ENCODE assay signal across 20 cellular contexts in the genomic region with DNA sequence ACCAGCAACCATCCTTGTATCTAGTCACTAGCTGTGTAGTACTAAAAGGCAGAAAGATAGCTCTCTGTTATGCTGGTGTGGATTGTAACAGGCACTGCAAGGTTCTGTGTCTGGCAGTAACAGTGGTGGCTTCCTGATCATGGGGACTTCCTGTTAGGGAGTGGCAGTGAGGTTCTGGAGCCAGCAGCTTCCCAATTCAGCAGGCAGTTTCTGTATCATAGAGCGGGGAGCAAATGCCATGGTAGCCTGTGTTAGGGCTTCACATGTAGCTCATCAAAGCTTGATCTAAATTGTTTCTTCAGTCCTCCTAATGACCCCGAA.
DNase-seq lines count a peak whose midpoint lies in the region; ATAC-seq and TF ChIP-seq lines count a peak whose summit lies in the region.
"Had no signal": no experiment of that assay in that cellular context is flagged by ENCODE, and none has a peak within 500 bp of the region (broad histone marks: within the 10 kb centered on the region; RNA-seq: fewer than 3 reads in every experiment).

No MANE protein-coding gene starts in this region.

- H3K27me3 ChIP-seq in parathyroid adenoma (ENCODE audit: control insufficient read depth, insufficient read depth, low read length), result no peaks in the 10 kb centered on the region
- H3K27me3 ChIP-seq: neural progenitor cell, SJCRH30, suprapubic skin had no signal

- H3K4me1 ChIP-seq in parathyroid adenoma, result peaks cover 9% of the 10 kb centered on the region
- H3K4me1 ChIP-seq: neural progenitor cell, prostate gland, SJCRH30, suprapubic skin had no signal

- H3K4me1 Mint-ChIP-seq in activated naive CD4-positive, alpha-beta T cell treated with anti-CD3 and anti-CD28 coated beads for 36 hours (ENCODE audit: low read depth), result peaks cover 10% of the 10 kb centered on the region
- H3K4me1 Mint-ChIP-seq in T-cell, result peaks cover 12 to 16% (median 12%) of the 10 kb centered on the region in 3 donors
- H3K4me1 Mint-ChIP-seq: central memory CD8-positive, alpha-beta T cell; neural progenitor cell had no signal

- H3K4me3 ChIP-seq in parathyroid adenoma (ENCODE audit: low read depth, low read length), result no peak overlapping the region
- H3K4me3 ChIP-seq: neural progenitor cell, PC-9, prostate gland, SJCRH30, suprapubic skin had no signal

- H3K9me3 ChIP-seq in parathyroid adenoma (ENCODE audit: control insufficient read depth, low read length), result no peaks in the 10 kb centered on the region
- H3K9me3 ChIP-seq: prostate gland, SJCRH30, suprapubic skin had no signal

- no peak overlapping the region for H3K4me2 ChIP-seq in parathyroid adenoma (ENCODE audit: low read length)
- H3K4me2 ChIP-seq: neural progenitor cell, PC-9 had no signal

- no peaks in the 10 kb centered on the region for H3K36me3 ChIP-seq in parathyroid adenoma (ENCODE audit: control insufficient read depth, insufficient read depth, low read length)
- H3K36me3 ChIP-seq: neural progenitor cell, prostate gland, SJCRH30, suprapubic skin had no signal

- CTCF ChIA-PET in activated naive CD4-positive, alpha-beta T cell treated with anti-CD3 and anti-CD28 coated beads for 36 hours (lab: Charles Lee), result interaction anchor here (0.8 kb wide), 1 partner anchor 43 kb away, joined by 3 read pairs; no protein-coding TSS in a partner anchor
- CTCF ChIA-PET in T-cell (lab: Charles Lee), result interaction anchor here (0.6 to 0.7 kb wide), 2 partner anchors 40 to 98 kb away, joined by 3 to 4 read pairs; no protein-coding TSS in a partner anchor

- H3K27ac Mint-ChIP-seq in activated naive CD4-positive, alpha-beta T cell treated with anti-CD3 and anti-CD28 coated beads for 36 hours, result no peak overlapping the region
- peak overlapping the region in 1 of 2 donors; percentile 36 for H3K27ac Mint-ChIP-seq in activated naive CD4-positive, alpha-beta T cell treated with anti-CD3 and anti-CD28 coated beads, Interleukin-2, amount 50 U/mL, for 72 hours
- no peak overlapping the region for H3K27ac Mint-ChIP-seq in T-cell
- H3K27ac Mint-ChIP-seq: activated T-helper 2 cell treated with anti-CD3 and anti-CD28 coated beads, Interferon-gamma antibody, Interleukin-2, Interleukin-4, amounts not matched to agents 10 μg/mL and 5 μg/mL and 100 μg/mL, durations not matched to agents 14 hours and 24 hours and 36 hours; neural progenitor cell had no signal

- TF ChIP-seq CTCF in parathyroid adenoma (IDR thresholded peaks at IDR 0.05), result no peak

- H3K9me3 Mint-ChIP-seq in activated naive CD4-positive, alpha-beta T cell treated with anti-CD3 and anti-CD28 coated beads for 36 hours, result no peaks in the 10 kb centered on the region
- H3K9me3 Mint-ChIP-seq in activated naive CD4-positive, alpha-beta T cell treated with anti-CD3 and anti-CD28 coated beads, Interleukin-2, amount 50 U/mL, for 72 hours, result no peaks in the 10 kb centered on the region
- no peaks in the 10 kb centered on the region for H3K9me3 Mint-ChIP-seq in T-cell
- H3K9me3 Mint-ChIP-seq: activated T-helper 2 cell treated with anti-CD3 and anti-CD28 coated beads, Interferon-gamma antibody, Interleukin-2, Interleukin-4, amounts not matched to agents 10 μg/mL and 5 μg/mL and 100 μg/mL, durations not matched to agents 14 hours and 24 hours and 36 hours; CD8-positive, alpha-beta memory T cell; central memory CD8-positive, alpha-beta T cell; neural progenitor cell had no signal

- intact Hi-C loops in activated naive CD4-positive, alpha-beta T cell treated with anti-CD3 and anti-CD28 coated beads for 36 hours (cut with micrococcal nuclease), result no loop called here

- no peaks in the 10 kb centered on the region for H3K27me3 Mint-ChIP-seq in activated naive CD4-positive, alpha-beta T cell treated with anti-CD3 and anti-CD28 coated beads for 36 hours (ENCODE audit: low read depth)
- H3K27me3 Mint-ChIP-seq in T-cell, result no peaks in the 10 kb centered on the region
- H3K27me3 Mint-ChIP-seq: CD8-positive, alpha-beta memory T cell; central memory CD8-positive, alpha-beta T cell had no signal

- POLR2A ChIA-PET in T-cell (lab: Charles Lee), result no interaction called here

- no peak for ATAC-seq in activated naive CD4-positive, alpha-beta T cell treated with anti-CD3 and anti-CD28 coated beads, Interleukin-2, amount 50 U/mL, for 72 hours
- ATAC-seq in GM21786 (IDR thresholded peaks at IDR 0.05; ENCODE audit: unreplicated experiment) (peak; percentile 50), T-cell (replicated peaks in 1 of 4) (peak in 3 of 4 experiments; percentile 50 to 52 (median 51)), HG03095 (IDR thresholded peaks at IDR 0.05; ENCODE audit: unreplicated experiment) (no peak), HG03039 (IDR thresholded peaks at IDR 0.05; ENCODE audit: unreplicated experiment) (no peak)

- H3K4me3 Mint-ChIP-seq in activated naive CD4-positive, alpha-beta T cell treated with anti-CD3 and anti-CD28 coated beads for 36 hours, result no peak overlapping the region
- no peak overlapping the region for H3K4me3 Mint-ChIP-seq in T-cell
- H3K4me3 Mint-ChIP-seq: CD8-positive, alpha-beta memory T cell; central memory CD8-positive, alpha-beta T cell; neural progenitor cell had no signal

- peak overlapping the region; percentile 38 for H3K27ac ChIP-seq in parathyroid adenoma
- H3K27ac ChIP-seq: neural progenitor cell, PC-9, prostate gland, SJCRH30, suprapubic skin had no signal

- no peaks in the 10 kb centered on the region for H3K36me3 Mint-ChIP-seq in activated naive CD4-positive, alpha-beta T cell treated with anti-CD3 and anti-CD28 coated beads for 36 hours (ENCODE audit: low read depth)
- H3K36me3 Mint-ChIP-seq in activated naive CD4-positive, alpha-beta T cell treated with anti-CD3 and anti-CD28 coated beads, Interleukin-2, amount 50 U/mL, for 72 hours, result no peaks in the 10 kb centered on the region
- no peaks in the 10 kb centered on the region for H3K36me3 Mint-ChIP-seq in T-cell
- H3K36me3 Mint-ChIP-seq: CD8-positive, alpha-beta memory T cell; neural progenitor cell had no signal

- H3K79me2 ChIP-seq in parathyroid adenoma, result no peaks in the 10 kb centered on the region

- no peak overlapping the region for H3K9ac ChIP-seq in parathyroid adenoma
- H3K9ac ChIP-seq: neural progenitor cell had no signal

- H2AFZ ChIP-seq in parathyroid adenoma, result peak overlapping the region; percentile 52
- H2AFZ ChIP-seq: neural progenitor cell, PC-9 had no signal

- peak; percentile 4 for DNase-seq in activated naive CD4-positive, alpha-beta T cell treated with anti-CD3 and anti-CD28 coated beads for 36 hours
- DNase-seq in activated naive CD4-positive, alpha-beta T cell treated with anti-CD3 and anti-CD28 coated beads, Interleukin-2, amount 50 U/mL, for 72 hours (ENCODE audit: low spot score in 2 of 2), result no peak
- DNase-seq in T-cell (peak in 1 of 34 experiments; percentile 1), NCI-H1417 treated with DMSO at 0.1 percent for 48 hours (lab: John Stamatoyannopoulos, UW) (no peak)
- DNase-seq: ACHN; activated CD4-positive, CD25-positive, alpha-beta regulatory T cell treated with anti-CD3 and anti-CD28 coated beads, Interleukin-2, amount 50 U/mL, for 72 hours; CD8-positive, alpha-beta memory T cell; KG1; NCI-H69; PC-9; SJCRH30 had no signal

Comparison
In these comparisons a context has a peak if more than half of its experiments do, and no peak if none do; other contexts are left out.
1. ATAC-seq: peak in GM21786 (single experiment) and T-cell (3 of 4); none in activated naive CD4-positive, alpha-beta T cell treated with anti-CD3 and anti-CD28 coated beads, Interleukin-2, amount 50 U/mL, for 72 hours (0 of 2), HG03095 (single experiment) and HG03039 (single experiment).